In genomic region chr13:114058051-114058867, GRCh38 we compare ENCODE assay signal across 20 cellular contexts.
DNase-seq lines count a peak whose midpoint lies in the region; ATAC-seq and TF ChIP-seq lines count a peak whose summit lies in the region.
"Had no signal": no experiment of that assay in that cellular context is flagged by ENCODE, and none has a peak within 500 bp of the region (broad histone marks: within the 10 kb centered on the region; RNA-seq: fewer than 3 reads in every experiment).

No MANE protein-coding gene starts in this region.

- peak overlapping the region; percentile 37 for H3K4me3 Mint-ChIP-seq in central memory CD8-positive, alpha-beta T cell
- peak overlapping the region; percentile 49 for H3K4me3 Mint-ChIP-seq in natural killer cell
- H3K4me3 Mint-ChIP-seq: activated CD4-positive, alpha-beta T cell treated with anti-CD3 and anti-CD28 coated beads, Interleukin-2, amount 10 ng/mL, durations not matched to agents 7 days and 5 days; HFFc6 had no signal

- DNase-seq in CD1c-positive myeloid dendritic cell (ENCODE audit: extremely low spot score) = peak; percentile 29
- peak; percentile 39 for DNase-seq in HK-2 (ENCODE audit: unreplicated experiment)
- no peak for DNase-seq in central memory CD8-positive, alpha-beta T cell (ENCODE audit: low spot score in 2 of 2)
- DNase-seq in natural killer cell = no peak
- no peak for DNase-seq in SW 1271 (lab: John Stamatoyannopoulos, UW)
- DNase-seq in activated CD4-positive, CD25-positive, alpha-beta regulatory T cell (lab: John Stamatoyannopoulos, UW) = no peak
- DNase-seq in activated gamma-delta T cell treated with Interleukin-2 at 50 U/mL for 16 hours = no peak
- DNase-seq: activated CD4-positive, alpha-beta T cell treated with anti-CD3 and anti-CD28 coated beads, Interleukin-2, amount 10 ng/mL, durations not matched to agents 7 days and 5 days; BE2C; brain microvascular endothelial cell; effector CD8-positive, alpha-beta T cell; EL; foreskin keratinocyte; HFFc6; midbrain; NCI-H187 treated with DMSO at 0.1 percent for 48 hours; NCI-H526 treated with DMSO at 0.1 percent for 48 hours; Peyer's patch had no signal

- no peak for TF ChIP-seq CTCF in natural killer cell (IDR thresholded peaks at IDR 0.05)

- intact Hi-C loops in natural killer cell (cut with micrococcal nuclease) = no loop called here

- H3K9me3 Mint-ChIP-seq in central memory CD8-positive, alpha-beta T cell = no peaks in the 10 kb centered on the region
- H3K9me3 Mint-ChIP-seq in natural killer cell = no peaks in the 10 kb centered on the region
- H3K9me3 Mint-ChIP-seq: activated CD4-positive, alpha-beta T cell treated with anti-CD3 and anti-CD28 coated beads, Interleukin-2, amount 10 ng/mL, durations not matched to agents 7 days and 5 days; HFFc6 had no signal

- H3K4me1 Mint-ChIP-seq in central memory CD8-positive, alpha-beta T cell = peaks cover 42% of the 10 kb centered on the region
- H3K4me1 Mint-ChIP-seq in natural killer cell = peaks cover 62 to 68% of the 10 kb centered on the region in 2 donors

- peaks cover 60% of the 10 kb centered on the region for H3K36me3 Mint-ChIP-seq in central memory CD8-positive, alpha-beta T cell (ENCODE audit: insufficient read depth)
- H3K36me3 Mint-ChIP-seq in natural killer cell = no peaks in the 10 kb centered on the region

- ATAC-seq in central memory CD8-positive, alpha-beta T cell (replicated peaks; ENCODE audit: extremely low read depth, poor library complexity, severe bottlenecking) = no peak
- no peak for ATAC-seq in natural killer cell
- no peak for ATAC-seq in GM21360 (IDR thresholded peaks at IDR 0.05; ENCODE audit: unreplicated experiment)
- ATAC-seq: foreskin keratinocyte had no signal

- H3K27me3 Mint-ChIP-seq in central memory CD8-positive, alpha-beta T cell = no peaks in the 10 kb centered on the region
- H3K27me3 Mint-ChIP-seq in natural killer cell (ENCODE audit: low read depth in 2 of 2) = no peaks in the 10 kb centered on the region
- H3K27me3 Mint-ChIP-seq: activated CD4-positive, alpha-beta T cell treated with anti-CD3 and anti-CD28 coated beads, Interleukin-2, amount 10 ng/mL, durations not matched to agents 7 days and 5 days; progenitor cell of endocrine pancreas had no signal

- H3K27ac Mint-ChIP-seq in central memory CD8-positive, alpha-beta T cell (ENCODE audit: low read depth) = peak overlapping the region; percentile 51
- peak overlapping the region; percentile 72 for H3K27ac Mint-ChIP-seq in natural killer cell
- H3K27ac Mint-ChIP-seq: activated CD4-positive, alpha-beta T cell treated with anti-CD3 and anti-CD28 coated beads, Interleukin-2, amount 10 ng/mL, durations not matched to agents 7 days and 5 days; progenitor cell of endocrine pancreas had no signal

Comparison
In these comparisons a context has a peak if more than half of its experiments do, and no peak if none do; other contexts are left out.
1. DNase-seq: peak in CD1c-positive myeloid dendritic cell (single experiment) and HK-2 (single experiment); none in central memory CD8-positive, alpha-beta T cell (0 of 2), natural killer cell (single experiment), SW 1271 (0 of 2), activated CD4-positive, CD25-positive, alpha-beta regulatory T cell (0 of 4) and activated gamma-delta T cell treated with Interleukin-2 at 50 U/mL for 16 hours (single experiment).